In genomic region chr2:209425082-209426071, GRCh38 we compare ENCODE assay signal across 8 cellular contexts. TPM values are rescaled to one million over a fixed set of nuclear protein-coding genes. Genes with fewer than 3 reads are reported as not detected.
DNase-seq lines count a peak whose midpoint lies in the region; ATAC-seq, FAIRE-seq and TF ChIP-seq lines count a peak whose summit lies in the region.

No MANE protein-coding gene starts in this region.

- intact Hi-C loops in pancreas (cut with DNase I) = loop anchor here in 2 of 3 donors (10.0 kb wide), 1 partner anchor 129 kb away; no protein-coding TSS in a partner anchor

- H3K4me2 ChIP-seq in MM.1S (ENCODE audit: low read depth, low read length) = peak overlapping the region; percentile 76

- H3K36me3 ChIP-seq in MM.1S (replicated peaks; ENCODE audit: insufficient read depth, low read length) = no peaks in the 10 kb centered on the region
- no peaks in the 10 kb centered on the region for H3K36me3 ChIP-seq in SJCRH30
- H3K36me3 ChIP-seq in pancreas = no peaks in the 10 kb centered on the region

- H3K4me3 ChIP-seq in MM.1S (ENCODE audit: low read length) (peak overlapping the region; percentile 66), SJCRH30 (peak overlapping the region; percentile 66), pancreas (peak overlapping the region in 3 of 4 donors; percentile 55 to 72 (median 60))

- FAIRE-seq in pancreas (lab: Jason Lieb, UNC) = peak; percentile 43

- H3K9ac ChIP-seq in MM.1S (ENCODE audit: low read length) = peak overlapping the region; percentile 35; the same call in 1 of the 2 replicates

- 12 to 19% methylated on average over 7 of the region's 7 CpGs for WGBS in pancreas, 2 donors

- H3K79me2 ChIP-seq in MM.1S (ENCODE audit: low read length) = no peaks in the 10 kb centered on the region; the same call in 1 of the 2 replicates

- peak; percentile 32 for ATAC-seq in GM19455 (IDR thresholded peaks at IDR 0.05; ENCODE audit: unreplicated experiment)
- ATAC-seq in pancreas = peak in 3 of 4 donors; percentile 56 to 69 (median 64)
- ATAC-seq in HG03196 (IDR thresholded peaks at IDR 0.05; ENCODE audit: unreplicated experiment) = no peak

- no peaks in the 10 kb centered on the region for H3K9me2 ChIP-seq in MM.1S (replicated peaks; ENCODE audit: insufficient read depth, low read length)

- H3K4me1 ChIP-seq in MM.1S (ENCODE audit: low read length) (peaks cover 12% of the 10 kb centered on the region), SJCRH30 (peaks cover 5% of the 10 kb centered on the region; the same call in 1 of the 2 replicates), pancreas (peaks cover 0 to 5% (median 4%) of the 10 kb centered on the region in 3 donors)

- H3K27ac ChIP-seq in MM.1S (ENCODE audit: low read length) (no peak overlapping the region), SJCRH30 (peak overlapping the region; percentile 2; the same call in 1 of the 2 replicates), pancreas (peak overlapping the region in 2 of 4 donors; percentile 68 to 69)

- TF ChIP-seq CTCF in MM.1S (IDR thresholded peaks at IDR 0.05; ENCODE audit: low read length) = peak; percentile 60
- TF ChIP-seq CTCF in pancreas (IDR thresholded peaks at IDR 0.05) = peak in 1 of 4 donors; percentile 33

- DNase-seq in DMS 273 (lab: John Stamatoyannopoulos, UW; ENCODE audit: unreplicated experiment) (peak; percentile 79), MM.1S (peak; percentile 74), SJCRH30 (peak; percentile 20 to 67), fibroblast of peridontal ligament (ENCODE audit: extremely low read depth) (peak; percentile 35), pancreas (peak in 3 of 6 donors; percentile 18 to 43 (median 36))
- DNase-seq in effector CD4-positive, alpha-beta T cell = no peak

- H2AFZ ChIP-seq in MM.1S (ENCODE audit: low read length) = peak overlapping the region; percentile 62

- H3K27me3 ChIP-seq in MM.1S (replicated peaks; ENCODE audit: insufficient read depth, low read length) (no peaks in the 10 kb centered on the region), SJCRH30 (no peaks in the 10 kb centered on the region), pancreas (no peaks in the 10 kb centered on the region)

- H3K9me3 ChIP-seq in MM.1S (replicated peaks; ENCODE audit: insufficient read depth, low read length) (no peaks in the 10 kb centered on the region), SJCRH30 (replicated peaks) (no peaks in the 10 kb centered on the region), pancreas (no peaks in the 10 kb centered on the region)

- H4K20me1 ChIP-seq in MM.1S (ENCODE audit: insufficient read depth, low read length) = no peaks in the 10 kb centered on the region

- H3F3A ChIP-seq in MM.1S (ENCODE audit: insufficient read depth, low read length) = peaks cover 5% of the 10 kb centered on the region; the same call in 1 of the 2 replicates

RNA-seq across cellular contexts. Expression of gene MAP2, which starts 1.5 kb away (rescaled TPM):
- 59.3 and 63.3 TPM in 2 replicates for total RNA-seq in SJCRH30 (2014; rRNA removed; shearing (Covaris generic))
- total RNA-seq in pancreas = 10 to 100 TPM in 5 of 6 donors, 1 to 10 TPM in 1; 9.2 to 23.9 (median 12.2) TPM
- polyA plus RNA-seq in pancreas = 10 to 100 TPM in 1 of 2 donors, 1 to 10 TPM in 1; 6.9 to 11.7 TPM
